Comparison of ENCODE assay signal across 21 cellular contexts in genomic region chr18:34511879-34512278, GRCh38.
"Had no signal": no experiment of that assay in that cellular context is flagged by ENCODE, and none has a peak within 500 bp of the region (broad histone marks: within the 10 kb centered on the region; RNA-seq: fewer than 3 reads in every experiment).

No MANE protein-coding gene starts in this region.

- DNase-seq: dermis blood vessel endothelial cell; dorsolateral prefrontal cortex; effector CD4-positive, alpha-beta T cell; effector memory CD4-positive, alpha-beta T cell; foreskin keratinocyte; hypothalamus; immature natural killer cell; islet precursor cell; kidney; left lung; lower lobe of right lung; mesenchymal stem cell; mucosa of descending colon; naive B cell had no signal

- H3K4me1 ChIP-seq: foreskin keratinocyte, gastroesophageal sphincter, left lung, lower lobe of right lung had no signal

- FAIRE-seq: colon, endothelial cell of umbilical vein, frontal cortex, kidney had no signal

- H3K9me3 ChIP-seq: esophagus muscularis mucosa, gastroesophageal sphincter, lower lobe of right lung had no signal

- H3K27ac ChIP-seq: coronary artery, dorsolateral prefrontal cortex, esophagus muscularis mucosa, foreskin keratinocyte, gastroesophageal sphincter, hepatocyte, left lung, lower lobe of right lung had no signal

- H3K27me3 ChIP-seq: dorsolateral prefrontal cortex, esophagus muscularis mucosa, foreskin keratinocyte, gastroesophageal sphincter, hepatocyte, left lung had no signal

- H3K4me3 ChIP-seq: coronary artery, dorsolateral prefrontal cortex, esophagus muscularis mucosa, gastroesophageal sphincter, hepatocyte, left lung, lower lobe of right lung, mucosa of descending colon had no signal

- H3K36me3 ChIP-seq: esophagus muscularis mucosa, gastroesophageal sphincter, left lung, lower lobe of right lung had no signal

- ATAC-seq: foreskin keratinocyte, gastroesophageal sphincter, left lung, lower lobe of right lung, mucosa of descending colon had no signal
